8 cellular contexts compared by ENCODE assay signal in genomic region chr11:18012314-18012905, GRCh38. TPM values are rescaled to one million over a fixed set of nuclear protein-coding genes. Genes with fewer than 3 reads are reported as not detected.
DNase-seq lines count a peak whose midpoint lies in the region; ATAC-seq, FAIRE-seq and TF ChIP-seq lines count a peak whose summit lies in the region.

No MANE protein-coding gene starts in this region.

- POLR2A ChIA-PET in CD8-positive, alpha-beta T cell (lab: Charles Lee): interaction anchor here (1.0 to 1.8 kb wide), 6 partner anchors 10 to 935 kb away, joined by 3 to 5 read pairs (median 4); partner anchors contain the start of genes GTF2H1, LDHA and RPS13

- no peak for TF ChIP-seq CTCF in CD8-positive, alpha-beta T cell (IDR thresholded peaks at IDR 0.05)
- no peak for TF ChIP-seq CTCF in omental fat pad (IDR thresholded peaks at IDR 0.05)

- no peaks in the 10 kb centered on the region for H3K36me3 ChIP-seq in CD8-positive, alpha-beta T cell (ENCODE audit: insufficient read depth, low read length)

- peak overlapping the region; percentile 90 for H3K27ac ChIP-seq in CD8-positive, alpha-beta T cell (ENCODE audit: low read depth, low read length)

- TF ChIP-seq POLR2A in GM12891 (IDR thresholded peaks at IDR 0.05; ENCODE audit: low read depth, low read length): no peak

- peak; percentile 1 for ATAC-seq in CD8-positive, alpha-beta T cell
- ATAC-seq in GM21529 (IDR thresholded peaks at IDR 0.05; ENCODE audit: unreplicated experiment) (peak; percentile 3), omental fat pad (ENCODE audit: low FRiP score) (peak; percentile 39)

- peak in 3 of 7 experiments; percentile 15 to 62 (median 32) for DNase-seq in CD8-positive, alpha-beta T cell
- peak; percentile 50 for DNase-seq in NCI-H1092 treated with DMSO at 0.1 percent for 48 hours (lab: John Stamatoyannopoulos, UW)
- peak; percentile 25 for DNase-seq in activated naive CD4-positive, alpha-beta T cell treated with anti-CD3 and anti-CD28 coated beads for 36 hours
- DNase-seq in glomerular visceral epithelial cell (ENCODE audit: extremely low spot score): peak; percentile 21
- no peak for DNase-seq in omental fat pad (ENCODE audit: low spot score)
- no peak for DNase-seq in GM12891 (ENCODE audit: insufficient read length, low spot score)
- no peak for DNase-seq in kidney glomerular epithelial cell (lab: John Stamatoyannopoulos, UW)

- H3K9me3 ChIP-seq in CD8-positive, alpha-beta T cell (ENCODE audit: low read length): no peaks in the 10 kb centered on the region

- H3K4me1 Mint-ChIP-seq in CD8-positive, alpha-beta T cell (ENCODE audit: low read depth): peaks cover 32% of the 10 kb centered on the region
- H3K4me1 Mint-ChIP-seq in activated naive CD4-positive, alpha-beta T cell treated with anti-CD3 and anti-CD28 coated beads for 36 hours (ENCODE audit: low read depth): peaks cover 39% of the 10 kb centered on the region

- H3K27me3 ChIP-seq in CD8-positive, alpha-beta T cell (ENCODE audit: insufficient read depth, low read length): no peaks in the 10 kb centered on the region

- H3K9me3 Mint-ChIP-seq in CD8-positive, alpha-beta T cell: peaks cover 7% of the 10 kb centered on the region
- no peaks in the 10 kb centered on the region for H3K9me3 Mint-ChIP-seq in activated naive CD4-positive, alpha-beta T cell treated with anti-CD3 and anti-CD28 coated beads for 36 hours

- intact Hi-C loops in CD8-positive, alpha-beta T cell (cut with DNase I, micrococcal nuclease): loop anchor here (1.0 to 10.0 kb wide), 16 partner anchors 20 to 1700 kb away; partner anchors contain the start of genes GTF2H1 (in 1 of the 2), HPS5 (in 1 of the 2), LDHA (in 1 of the 2) and NAV2 (in 1 of the 2)
- intact Hi-C loops in activated naive CD4-positive, alpha-beta T cell treated with anti-CD3 and anti-CD28 coated beads for 36 hours (cut with micrococcal nuclease): loop anchor here (2.0 to 5.0 kb wide), 9 partner anchors 370 to 1700 kb away; partner anchors contain the start of genes C11orf58, E2F8, NAV2 and NCR3LG1

- peak overlapping the region; percentile 99 for H3K4me3 ChIP-seq in CD8-positive, alpha-beta T cell (ENCODE audit: low read depth, low read length)

- peak overlapping the region; percentile 99 for H3K4me3 Mint-ChIP-seq in CD8-positive, alpha-beta T cell
- peak overlapping the region; percentile 97 for H3K4me3 Mint-ChIP-seq in activated naive CD4-positive, alpha-beta T cell treated with anti-CD3 and anti-CD28 coated beads for 36 hours

- CTCF ChIA-PET in CD8-positive, alpha-beta T cell (lab: Charles Lee): interaction anchor here (2.4 kb wide), 1 partner anchor 94 kb away, joined by 9 read pairs; the partner anchor contains the start of gene SAAL1
- CTCF ChIA-PET in activated naive CD4-positive, alpha-beta T cell treated with anti-CD3 and anti-CD28 coated beads for 36 hours (lab: Charles Lee): interaction anchor here (1.2 kb wide), 1 partner anchor 21 kb away, joined by 3 read pairs; no protein-coding TSS in a partner anchor

- H3K4me1 ChIP-seq in CD8-positive, alpha-beta T cell (ENCODE audit: insufficient read depth, low read length): peaks cover 16% of the 10 kb centered on the region

- H3K27ac Mint-ChIP-seq in CD8-positive, alpha-beta T cell: peak overlapping the region; percentile 96
- peak overlapping the region; percentile 65 for H3K27ac Mint-ChIP-seq in activated naive CD4-positive, alpha-beta T cell treated with anti-CD3 and anti-CD28 coated beads for 36 hours

- peaks cover 10% of the 10 kb centered on the region for H3K36me3 Mint-ChIP-seq in CD8-positive, alpha-beta T cell
- H3K36me3 Mint-ChIP-seq in activated naive CD4-positive, alpha-beta T cell treated with anti-CD3 and anti-CD28 coated beads for 36 hours (ENCODE audit: low read depth): peaks cover 1% of the 10 kb centered on the region

- no peak for FAIRE-seq in GM12891 (lab: Jason Lieb, UNC)

- no peaks in the 10 kb centered on the region for H3K27me3 Mint-ChIP-seq in CD8-positive, alpha-beta T cell (ENCODE audit: low read depth)
- H3K27me3 Mint-ChIP-seq in activated naive CD4-positive, alpha-beta T cell treated with anti-CD3 and anti-CD28 coated beads for 36 hours (ENCODE audit: low read depth): no peaks in the 10 kb centered on the region

TF ChIP-seq in GM12891, 5 proteins besides CTCF, POLR2A, EP300 and RAD21:
- no peak for TF ChIP-seq TAF1 (IDR thresholded peaks at IDR 0.05; ENCODE audit: low read depth, low read length)
- no peak for TF ChIP-seq POLR2AphosphoS5 (IDR thresholded peaks at IDR 0.05; ENCODE audit: low read depth, low read length)
- TF ChIP-seq PAX5 (IDR thresholded peaks at IDR 0.05; ENCODE audit: insufficient read depth, low read length, severe bottlenecking): no peak
- TF ChIP-seq SPI1 (IDR thresholded peaks at IDR 0.05; ENCODE audit: low read depth, low read length): no peak
- TF ChIP-seq POU2F2 (IDR thresholded peaks at IDR 0.05; ENCODE audit: low read depth, low read length): no peak
TF ChIP-seq in GM12891: peak in this region for 0.

RNA-seq across cellular contexts. Expression of gene SERGEF, which starts 0.4 kb away (rescaled TPM):
- total RNA-seq in CD8-positive, alpha-beta T cell: 10 to 100 TPM; 36.6 to 44.7 TPM
- 10 to 100 TPM; 40.2 to 41.7 TPM for total RNA-seq in activated naive CD4-positive, alpha-beta T cell treated with anti-CD3 and anti-CD28 coated beads for 36 hours
- total RNA-seq in omental fat pad: 10 to 100 TPM; 18.9 to 23.9 (median 20.6) TPM
- 29.8 TPM for polyA plus RNA-seq in GM12891 (2012; ENCODE audit: low read depth, missing spikeins)

RNA-seq across cellular contexts. Expression of gene TPH1, which starts 33.7 kb away (rescaled TPM):
- total RNA-seq in CD8-positive, alpha-beta T cell: under 1 TPM; 0.49 to 0.78 TPM
- total RNA-seq in activated naive CD4-positive, alpha-beta T cell treated with anti-CD3 and anti-CD28 coated beads for 36 hours: under 1 TPM in 1 of 2 experiments, not detected in 1; 0.47 TPM
- total RNA-seq in omental fat pad: under 1 TPM; 0.19 to 0.47 (median 0.31) TPM
- polyA plus RNA-seq in GM12891 (2012; ENCODE audit: low read depth, missing spikeins): 0.05 TPM

Comparison
In these comparisons a context has a peak if more than half of its experiments do, and no peak if none do; other contexts are left out.
1. DNase-seq: peak in NCI-H1092 treated with DMSO at 0.1 percent for 48 hours (single experiment), activated naive CD4-positive, alpha-beta T cell treated with anti-CD3 and anti-CD28 coated beads for 36 hours (single experiment) and glomerular visceral epithelial cell (single experiment); none in omental fat pad (single experiment), GM12891 (single experiment) and kidney glomerular epithelial cell (single experiment).
2. Peak in every context shown above with its lines, with median percentiles within 50 percentile points of each other: ATAC-seq.